Comparison of ENCODE assay signal across 23 cellular contexts in the genomic region with DNA sequence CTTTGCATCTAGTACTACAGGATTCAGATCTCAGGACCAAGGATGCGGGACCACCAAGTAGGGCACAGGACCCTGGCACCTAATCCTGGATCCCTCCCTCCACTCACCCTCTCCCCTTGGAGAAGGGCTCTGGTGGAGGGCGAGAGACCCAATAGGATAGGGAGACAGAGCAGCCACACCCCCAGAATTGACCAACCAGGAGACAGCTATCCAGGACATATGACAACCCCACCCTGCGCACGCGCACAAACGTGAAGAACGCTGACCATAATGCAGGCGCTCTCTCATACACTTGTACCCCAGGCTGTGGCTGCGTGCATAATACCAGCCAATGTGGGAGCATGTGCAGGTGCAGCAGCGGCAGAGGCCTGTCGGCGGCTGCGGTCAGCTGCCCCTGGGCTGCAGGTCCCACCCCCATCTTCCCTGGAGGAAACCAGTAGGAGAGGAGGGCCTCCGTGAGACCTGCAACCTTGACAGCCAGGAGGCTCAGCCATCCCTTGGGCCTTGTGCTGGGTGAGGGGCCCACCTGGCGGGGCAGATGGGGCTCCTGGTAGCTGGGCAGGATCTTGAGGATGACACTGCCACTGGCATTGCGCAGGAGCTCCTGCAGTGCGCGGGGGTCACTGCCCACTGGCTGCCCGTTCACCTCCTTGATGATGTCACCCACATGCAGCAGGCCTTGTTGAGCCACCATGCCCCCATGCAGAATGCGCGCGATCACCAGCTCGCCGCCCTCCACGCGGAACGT. TPM values are rescaled to one million over a fixed set of nuclear protein-coding genes. Genes with fewer than 3 reads are reported as not detected.
"Had no signal": no experiment of that assay in that cellular context is flagged by ENCODE, and none has a peak within 500 bp of the region (broad histone marks: within the 10 kb centered on the region; RNA-seq: fewer than 3 reads in every experiment).

No MANE protein-coding gene starts in this region.

- H3K4me3 ChIP-seq: esophagus squamous epithelium, gastroesophageal sphincter, ovary, tibial nerve, upper lobe of right lung, vagina had no signal

- H3K27ac ChIP-seq: esophagus squamous epithelium, gastroesophageal sphincter, ovary, tibial nerve, upper lobe of right lung, vagina had no signal

- H3K9me3 ChIP-seq: esophagus squamous epithelium, gastroesophageal sphincter, ovary, tibial nerve, upper lobe of right lung, vagina had no signal

- H3K36me3 ChIP-seq: ovary, upper lobe of right lung had no signal

- DNase-seq: effector memory CD8-positive, alpha-beta T cell; esophagus squamous epithelium; foreskin fibroblast; glutamatergic neuron; mesendoderm; naive thymus-derived CD8-positive, alpha-beta T cell; ovary; stimulated activated CD4-positive, alpha-beta T cell treated with anti-CD3 and anti-CD28 coated beads, Interleukin-15, amount 100 ng/mL, for 24 hours; stimulated activated CD4-positive, alpha-beta T cell treated with anti-CD3 and anti-CD28 coated beads, Interleukin-1b, Interleukin-23, amount 100 ng/mL, for 48 hours; stimulated activated CD4-positive, alpha-beta T cell treated with anti-CD3 and anti-CD28 coated beads, Interleukin-4, amount 100 ng/mL, for 24 hours; upper lobe of right lung had no signal

- ATAC-seq: effector memory CD8-positive, alpha-beta T cell; gastroesophageal sphincter; naive thymus-derived CD8-positive, alpha-beta T cell; right cardiac atrium; stimulated activated memory B cell treated with anti-CD40 and anti-IgM and Interleukin-4, amounts not matched to agents 10 μg/mL and 1 μg/mL and 100 μg/mL, for 72 hours; upper lobe of right lung had no signal

- H3K4me1 ChIP-seq: tibial nerve, upper lobe of right lung, vagina had no signal

- H3K27me3 ChIP-seq: esophagus squamous epithelium, gastroesophageal sphincter, ovary, tibial nerve, upper lobe of right lung, vagina had no signal

RNA-seq across cellular contexts. Expression of gene CD300LG, which starts 35.0 kb away (rescaled TPM):
- total RNA-seq: epithelial cell of proximal tubule; kidney epithelial cell; lung microvascular endothelial cell; mononuclear cell; naive thymus-derived CD8-positive, alpha-beta T cell; progenitor cell of endocrine pancreas; temporal lobe had no signal
- polyA plus RNA-seq: naive thymus-derived CD8-positive, alpha-beta T cell; neural cell had no signal

RNA-seq across cellular contexts. Expression of gene MPP3, which starts 49.0 kb away (rescaled TPM):
- polyA plus RNA-seq: naive thymus-derived CD8-positive, alpha-beta T cell had no signal
